Comparison of ENCODE assay signal across 14 cellular contexts in the genomic region with DNA sequence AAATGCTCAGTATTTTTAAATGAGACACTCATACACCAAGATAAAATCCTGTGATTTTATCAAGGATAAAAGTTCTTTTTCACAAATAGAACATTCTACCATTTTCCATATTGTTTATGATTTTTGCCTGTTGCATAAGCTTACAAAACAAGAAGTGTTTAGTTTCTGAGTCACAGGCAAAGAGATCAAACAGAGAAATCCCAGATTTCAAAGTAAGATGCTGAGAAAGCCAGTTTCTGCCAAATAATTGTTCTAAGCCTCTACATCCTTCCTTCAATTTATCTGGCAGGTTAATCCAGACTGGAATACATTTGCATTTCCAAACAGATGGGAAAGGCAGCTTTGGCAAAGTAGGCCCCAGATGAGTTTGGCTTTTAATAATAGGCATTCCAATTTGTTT. TPM values are rescaled to one million over a fixed set of nuclear protein-coding genes. Genes with fewer than 3 reads are reported as not detected.
A peak's percentile ranks its signal among the peaks of the same experiment; 100 is the strongest.
DNase-seq lines count a peak whose midpoint lies in the region; ATAC-seq, FAIRE-seq and TF ChIP-seq lines count a peak whose summit lies in the region.
"Had no signal": no experiment of that assay in that cellular context is flagged by ENCODE, and none has a peak within 500 bp of the region (broad histone marks: within the 10 kb centered on the region; RNA-seq: fewer than 3 reads in every experiment).

No MANE protein-coding gene starts in this region.

- intact Hi-C loops in sigmoid colon (cut with DNase I) = no loop called here

- DNase-seq in ELR (ENCODE audit: low read depth) = peak; percentile 38
- DNase-seq in astrocyte (ENCODE audit: low read depth) = peak; percentile 39
- DNase-seq in fibroblast of peridontal ligament (ENCODE audit: extremely low read depth) = peak; percentile 55
- no peak for DNase-seq in sigmoid colon
- DNase-seq in immature natural killer cell = no peak
- DNase-seq in stimulated activated CD8-positive, alpha-beta memory T cell treated with anti-CD3 and anti-CD28 coated beads, Interleukin-4, amount 100 ng/mL, for 48 hours = no peak
- DNase-seq in activated CD4-positive, CD25-positive, alpha-beta regulatory T cell (lab: John Stamatoyannopoulos, UW) = no peak
- DNase-seq in effector memory CD8-positive, alpha-beta T cell = no peak
- DNase-seq: effector memory CD4-positive, alpha-beta T cell; NCI-H1105 treated with DMSO at 0.1 percent for 48 hours; SJCRH30 had no signal

- ATAC-seq in effector memory CD8-positive, alpha-beta T cell (replicated peaks) = no peak
- ATAC-seq: activated naive CD4-positive, alpha-beta T cell treated with anti-CD3 and anti-CD28 coated beads, Interleukin-2, amount 50 U/mL, for 72 hours had no signal

- H2AFZ ChIP-seq in astrocyte (ENCODE audit: low read depth, low read length) = no peak overlapping the region

- H3K79me2 ChIP-seq in astrocyte (ENCODE audit: insufficient read depth, low read length) = no peaks in the 10 kb centered on the region

- H3K36me3 ChIP-seq in astrocyte (ENCODE audit: insufficient read depth, low read length) (no peaks in the 10 kb centered on the region), sigmoid colon (no peaks in the 10 kb centered on the region)
- H3K36me3 ChIP-seq: SJCRH30 had no signal

- H3K36me3 Mint-ChIP-seq in astrocyte (ENCODE audit: low read depth, unreplicated experiment) (no peaks in the 10 kb centered on the region), immature natural killer cell (peaks cover 4 to 10% (median 6%) of the 10 kb centered on the region in 3 donors)
- H3K36me3 Mint-ChIP-seq in effector memory CD8-positive, alpha-beta T cell (ENCODE audit: insufficient read depth) = peaks cover 4% of the 10 kb centered on the region
- H3K36me3 Mint-ChIP-seq: CD14-positive monocyte had no signal

- H3K4me1 Mint-ChIP-seq in astrocyte (ENCODE audit: low read depth, unreplicated experiment) = peaks cover 4% of the 10 kb centered on the region
- H3K4me1 Mint-ChIP-seq in immature natural killer cell = peaks cover 21 to 32% of the 10 kb centered on the region in 2 donors
- H3K4me1 Mint-ChIP-seq in effector memory CD8-positive, alpha-beta T cell (ENCODE audit: low read depth in 2 of 2) = peaks cover 4 to 5% of the 10 kb centered on the region in 2 donors
- H3K4me1 Mint-ChIP-seq: CD14-positive monocyte had no signal

- H3K4me2 ChIP-seq in astrocyte (ENCODE audit: low read length) = no peak overlapping the region

- no peak overlapping the region for H3K4me3 ChIP-seq in astrocyte (ENCODE audit: insufficient read depth, low read depth, low read length)
- no peak overlapping the region for H3K4me3 ChIP-seq in sigmoid colon
- H3K4me3 ChIP-seq: SJCRH30 had no signal

- FAIRE-seq in astrocyte (lab: Jason Lieb, UNC) = no peak

- no peak for TF ChIP-seq EP300 in sigmoid colon (IDR thresholded peaks at IDR 0.05)

- H3K27me3 Mint-ChIP-seq in astrocyte (ENCODE audit: low read depth, unreplicated experiment) (peaks cover 21% of the 10 kb centered on the region), immature natural killer cell (ENCODE audit: low read depth in 3 of 3) (peaks cover 5 to 11% (median 7%) of the 10 kb centered on the region in 3 donors)
- no peaks in the 10 kb centered on the region for H3K27me3 Mint-ChIP-seq in effector memory CD8-positive, alpha-beta T cell

- no peak for TF ChIP-seq CTCF in astrocyte (IDR thresholded peaks at IDR 0.05; ENCODE audit: insufficient read depth, low read depth, low read length)
- no peak for TF ChIP-seq CTCF in sigmoid colon (IDR thresholded peaks at IDR 0.05)

- H3K4me3 Mint-ChIP-seq in astrocyte (ENCODE audit: unreplicated experiment) (no peak overlapping the region), immature natural killer cell (no peak overlapping the region)
- H3K4me3 Mint-ChIP-seq in effector memory CD8-positive, alpha-beta T cell = no peak overlapping the region
- H3K4me3 Mint-ChIP-seq: CD14-positive monocyte had no signal

- H3K27me3 ChIP-seq in astrocyte (ENCODE audit: insufficient read depth, low read length) (no peaks in the 10 kb centered on the region), sigmoid colon (no peaks in the 10 kb centered on the region)
- H3K27me3 ChIP-seq: SJCRH30 had no signal

- H3K9me3 ChIP-seq in astrocyte (ENCODE audit: insufficient read depth, low read depth, low read length) (no peaks in the 10 kb centered on the region), sigmoid colon (no peaks in the 10 kb centered on the region)

- H3K27ac ChIP-seq in astrocyte (ENCODE audit: low read depth, low read length) (no peak overlapping the region), sigmoid colon (peak overlapping the region; percentile 25 to 60 (median 56))
- H3K27ac ChIP-seq: SJCRH30 had no signal

- H3K4me1 ChIP-seq in astrocyte (ENCODE audit: insufficient read depth, low read length) (peaks cover 5% of the 10 kb centered on the region), sigmoid colon (peaks cover 0 to 32% (median 24%) of the 10 kb centered on the region in 4 donors)
- H3K4me1 ChIP-seq: SJCRH30 had no signal

- no peak for TF ChIP-seq POLR2A in sigmoid colon (IDR thresholded peaks at IDR 0.05)

- H4K20me1 ChIP-seq in astrocyte (ENCODE audit: insufficient read depth, low read length) = no peaks in the 10 kb centered on the region

- peak overlapping the region; percentile 12 for H3K27ac Mint-ChIP-seq in astrocyte (ENCODE audit: unreplicated experiment)
- H3K27ac Mint-ChIP-seq in immature natural killer cell = peak overlapping the region in 2 of 6 donors; percentile 35 to 58
- no peak overlapping the region for H3K27ac Mint-ChIP-seq in effector memory CD8-positive, alpha-beta T cell
- H3K27ac Mint-ChIP-seq: CD14-positive monocyte had no signal

- H3K9me3 Mint-ChIP-seq in astrocyte (ENCODE audit: unreplicated experiment) = peaks cover 4% of the 10 kb centered on the region
- H3K9me3 Mint-ChIP-seq in immature natural killer cell = peaks cover 0 to 12% (median 5%) of the 10 kb centered on the region in 6 donors
- peaks cover 3 to 9% of the 10 kb centered on the region in 2 donors for H3K9me3 Mint-ChIP-seq in effector memory CD8-positive, alpha-beta T cell

- no peak overlapping the region for H3K9ac ChIP-seq in astrocyte (ENCODE audit: low read length)

RNA-seq across cellular contexts. Expression of a gene that starts 2.5 kb away (rescaled TPM):
- total RNA-seq in astrocyte = not detected in 2 replicates
- total RNA-seq in sigmoid colon = under 1 TPM in 3 of 4 donors, not detected in 1; 0.16 to 0.83 (median 0.54) TPM
- 1 to 10 TPM in 2 of 3 donors, under 1 TPM in 1; 0.86 to 1.6 (median 1.2) TPM for polyA plus RNA-seq in sigmoid colon
- 1 to 10 TPM; 2.1 to 6.4 (median 4.8) TPM for polyA plus RNA-seq in immature natural killer cell
- total RNA-seq: activated naive CD4-positive, alpha-beta T cell treated with anti-CD3 and anti-CD28 coated beads, Interleukin-2, amount 50 U/mL, for 72 hours; renal cortical epithelial cell had no signal
- polyA plus RNA-seq: CD14-positive monocyte had no signal

RNA-seq across cellular contexts. Expression of a gene that starts 56.7 kb away (rescaled TPM):
- 10.4 and 12.7 TPM in 2 replicates for total RNA-seq in astrocyte
- 10 to 100 TPM in 3 of 4 donors, 1 to 10 TPM in 1; 8.0 to 14.1 (median 11.5) TPM for total RNA-seq in sigmoid colon
- 10 to 100 TPM; 33.0 to 78.8 (median 52.9) TPM for polyA plus RNA-seq in sigmoid colon
- 10 to 100 TPM; 11.6 to 21.8 (median 20.7) TPM for polyA plus RNA-seq in immature natural killer cell

Comparison
In these comparisons a context has a peak if more than half of its experiments do, and no peak if none do; other contexts are left out.
1. DNase-seq: peak in ELR (single experiment), astrocyte (single experiment) and fibroblast of peridontal ligament (single experiment); none in sigmoid colon (single experiment), immature natural killer cell (0 of 3), stimulated activated CD8-positive, alpha-beta memory T cell treated with anti-CD3 and anti-CD28 coated beads, Interleukin-4, amount 100 ng/mL, for 48 hours (single experiment), activated CD4-positive, CD25-positive, alpha-beta regulatory T cell (0 of 4) and effector memory CD8-positive, alpha-beta T cell (0 of 3).